ENCODE assay signal across 9 cellular contexts in the genomic region with DNA sequence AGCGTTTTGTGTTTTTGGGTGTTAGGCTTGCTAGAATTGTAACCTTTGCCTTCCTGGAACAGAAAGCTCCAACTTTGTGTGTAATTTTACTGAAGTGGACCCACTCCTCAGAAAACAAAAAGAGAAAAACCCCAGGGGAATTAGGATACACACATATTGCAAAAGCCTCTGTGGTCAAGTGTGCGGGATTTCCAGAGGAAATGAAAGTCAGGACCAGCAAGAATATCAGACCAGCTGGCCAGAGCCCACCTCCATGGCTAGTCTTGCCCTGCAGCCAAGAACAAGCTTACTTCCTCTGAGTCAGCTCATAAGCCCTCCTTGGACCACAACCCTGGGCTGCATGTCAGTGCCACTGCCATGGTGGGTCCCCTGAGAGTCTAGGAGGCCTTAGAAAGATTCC. TPM values are rescaled to one million over a fixed set of nuclear protein-coding genes. Genes with fewer than 3 reads are reported as not detected.
DNase-seq lines count a peak whose midpoint lies in the region; ATAC-seq and TF ChIP-seq lines count a peak whose summit lies in the region.
"Had no signal": no experiment of that assay in that cellular context is flagged by ENCODE, and none has a peak within 500 bp of the region (broad histone marks: within the 10 kb centered on the region; RNA-seq: fewer than 3 reads in every experiment).

No MANE protein-coding gene starts in this region.

- peak; percentile 46 to 70 for ATAC-seq in gastrocnemius medialis
- no peak for ATAC-seq in HG03439 (IDR thresholded peaks at IDR 0.05; ENCODE audit: unreplicated experiment)
- no peak for ATAC-seq in HG02970 (IDR thresholded peaks at IDR 0.05; ENCODE audit: low FRiP score, unreplicated experiment)

- TF ChIP-seq POLR2A in NB4 (IDR thresholded peaks at IDR 0.05; ENCODE audit: extremely low read depth, insufficient read length) (no peak), gastrocnemius medialis (IDR thresholded peaks at IDR 0.05) (no peak)

- DNase-seq in GM13976 (ENCODE audit: low spot score), result peak; percentile 66
- DNase-seq in NB4 (ENCODE audit: low read depth), result peak; percentile 98
- DNase-seq in fibroblast of gingiva (ENCODE audit: low read depth), result peak; percentile 91
- peak in 1 of 2 donors; percentile 39 for DNase-seq in gastrocnemius medialis
- no peak for DNase-seq in NCI-H2081 (lab: John Stamatoyannopoulos, UW)
- no peak for DNase-seq in effector CD8-positive, alpha-beta T cell (lab: John Stamatoyannopoulos, UW)
- DNase-seq: activated CD4-positive, alpha-beta memory T cell treated with anti-CD3 and anti-CD28 coated beads, Interleukin-2, amount 10 ng/mL, durations not matched to agents 7 days and 5 days had no signal

- no peaks in the 10 kb centered on the region for H3K9me3 ChIP-seq in gastrocnemius medialis

- TF ChIP-seq CTCF in GM13976 (IDR thresholded peaks at IDR 0.05; ENCODE audit: borderline replicate concordance, control extremely low read depth, extremely low read depth, insufficient read depth, missing control alignments) (no peak), NB4 (IDR thresholded peaks at IDR 0.05; ENCODE audit: low read depth, low read length) (no peak), gastrocnemius medialis (IDR thresholded peaks at IDR 0.05 in 4 of 5, conservative IDR thresholded peaks at IDR 0.05 in 1 of 5) (no peak)

- H3K4me3 ChIP-seq in NB4 (ENCODE audit: low read depth, low read length) (no peak overlapping the region), gastrocnemius medialis (no peak overlapping the region)

- intact Hi-C loops in gastrocnemius medialis (cut with DNase I; ENCODE audit: low total_unique reads), result no loop called here

- no peak overlapping the region for H3K27ac ChIP-seq in gastrocnemius medialis

- no peaks in the 10 kb centered on the region for H3K36me3 ChIP-seq in gastrocnemius medialis

- H3K27me3 ChIP-seq in gastrocnemius medialis, result peaks cover 0 to 5% (median 0%) of the 10 kb centered on the region in 3 donors

- H3K4me1 ChIP-seq in gastrocnemius medialis, result no peaks in the 10 kb centered on the region

- in situ Hi-C loops in GM13976 (cut with MboI; ENCODE audit: low sequenced_read_pairs, unreplicated experiment), result no loop called here
- in situ Hi-C loops in gastrocnemius medialis (cut with MboI; ENCODE audit: low sequenced_read_pairs in 4 of 4), result no loop called here

RNA-seq across cellular contexts. Expression of a gene that starts 37.0 kb away (rescaled TPM):
- 1,000 to 10,000 TPM; 1,340 to 3,366 (median 1,705) TPM for total RNA-seq in gastrocnemius medialis

RNA-seq across cellular contexts. Expression of a gene that starts 54.3 kb away (rescaled TPM):
- 1 to 10 TPM in 1 of 4 donors, under 1 TPM in 2, not detected in 1; 0.93 to 1.7 (median 0.94) TPM for total RNA-seq in gastrocnemius medialis

Comparison
In these comparisons a context has a peak if more than half of its experiments do, and no peak if none do; other contexts are left out.
1. DNase-seq: peak in GM13976 (single experiment), NB4 (single experiment) and fibroblast of gingiva (single experiment); none in NCI-H2081 (0 of 2) and effector CD8-positive, alpha-beta T cell (single experiment).
2. ATAC-seq: peak in gastrocnemius medialis (2 of 2); none in HG03439 (single experiment) and HG02970 (single experiment).